ENCODE assay signal across 12 cellular contexts in genomic region chr5:134417707-134418106, GRCh38. TPM values are rescaled to one million over a fixed set of nuclear protein-coding genes. Genes with fewer than 3 reads are reported as not detected.
DNase-seq lines count a peak whose midpoint lies in the region; ATAC-seq and TF ChIP-seq lines count a peak whose summit lies in the region.
"Had no signal": no experiment of that assay in that cellular context is flagged by ENCODE, and none has a peak within 500 bp of the region (broad histone marks: within the 10 kb centered on the region; RNA-seq: fewer than 3 reads in every experiment).

No MANE protein-coding gene starts in this region.

- H3K4me3 ChIP-seq in Caco-2 (ENCODE audit: low read depth, low read length) = no peak overlapping the region
- no peak overlapping the region for H3K4me3 ChIP-seq in HEK293 (ENCODE audit: low read depth, low read length)
- H3K4me3 ChIP-seq in SJCRH30 = no peak overlapping the region

- H3K27me3 Mint-ChIP-seq in Caco-2 (ENCODE audit: insufficient read depth, unreplicated experiment) (no peaks in the 10 kb centered on the region), progenitor cell of endocrine pancreas (no peaks in the 10 kb centered on the region)

- H3K4me3 Mint-ChIP-seq in Caco-2 (ENCODE audit: unreplicated experiment) (no peak overlapping the region), progenitor cell of endocrine pancreas (ENCODE audit: low read depth) (no peak overlapping the region)
- H3K4me3 Mint-ChIP-seq: CD14-positive monocyte; CD8-positive, alpha-beta T cell; H9 had no signal

- CTCF ChIA-PET in Caco-2 (lab: Charles Lee) (interaction anchor here (0.6 to 1.0 kb wide), 2 partner anchors 11 to 156 kb away, joined by 3 read pairs; no protein-coding TSS in a partner anchor), HEK293 (lab: Yijun Ruan, JAX) (interaction anchor here (0.7 to 1.0 kb wide), 3 partner anchors 15 to 161 kb away, joined by 4 to 5 read pairs (median 4); no protein-coding TSS in a partner anchor)

- peaks cover 21% of the 10 kb centered on the region for H3K9me3 ChIP-seq in Caco-2
- no peaks in the 10 kb centered on the region for H3K9me3 ChIP-seq in HEK293 (ENCODE audit: control insufficient read depth, insufficient read depth, low read depth, low read length)
- H3K9me3 ChIP-seq in SJCRH30 (replicated peaks) = no peaks in the 10 kb centered on the region

- H3K27ac ChIP-seq in HEK293 (ENCODE audit: extremely low read depth, low read depth, low read length) = no peak overlapping the region
- no peak overlapping the region for H3K27ac ChIP-seq in SJCRH30

- no TSS peak for BruUV-seq in Caco-2 (replicated peaks; lab: Mats Ljungman, UMichigan)

- TF ChIP-seq CTCF in Caco-2 (IDR thresholded peaks at IDR 0.05; ENCODE audit: insufficient read depth in 1 of 2, low read depth in 1 of 2, low read length in 1 of 2, severe bottlenecking in 1 of 2, unreplicated experiment in 1 of 2) = no peak
- TF ChIP-seq CTCF in HEK293 (tag by site-specific recombination; IDR thresholded peaks at IDR 0.05) = no peak
- no peak for TF ChIP-seq CTCF in progenitor cell of endocrine pancreas (IDR thresholded peaks at IDR 0.05; ENCODE audit: unreplicated experiment)

- peaks cover 11% of the 10 kb centered on the region for H3K36me3 Mint-ChIP-seq in Caco-2 (ENCODE audit: insufficient read depth, unreplicated experiment)
- H3K36me3 Mint-ChIP-seq in progenitor cell of endocrine pancreas (ENCODE audit: insufficient read depth) = peaks cover 1% of the 10 kb centered on the region
- H3K36me3 Mint-ChIP-seq: CD8-positive, alpha-beta T cell had no signal

- intact Hi-C loops in Caco-2 (cut with micrococcal nuclease; ENCODE audit: unreplicated experiment) = no loop called here

- no peak for DNase-seq in Caco-2
- no peak for DNase-seq in left lobe of liver (ENCODE audit: low spot score)
- no peak for DNase-seq in progenitor cell of endocrine pancreas (ENCODE audit: low spot score, unreplicated experiment)
- no peak for DNase-seq in NCI-H128 (lab: John Stamatoyannopoulos, UW; ENCODE audit: unreplicated experiment)
- DNase-seq in SJCRH30 = no peak
- DNase-seq in NCI-H774 (lab: John Stamatoyannopoulos, UW) = no peak
- DNase-seq: CD8-positive, alpha-beta T cell; COR-L47; GOT3; H9 had no signal

- POLR2A ChIA-PET in Caco-2 (lab: Charles Lee) (interaction anchor here (0.7 kb wide), 1 partner anchor 428 kb away, joined by 4 read pairs; no protein-coding TSS in a partner anchor), HEK293 (lab: Yijun Ruan, JAX) (no interaction called here)

- peak overlapping the region; percentile 84 for H3K27ac Mint-ChIP-seq in Caco-2 (ENCODE audit: unreplicated experiment)
- peak overlapping the region; percentile 80 for H3K27ac Mint-ChIP-seq in progenitor cell of endocrine pancreas
- H3K27ac Mint-ChIP-seq: CD8-positive, alpha-beta T cell; H9 had no signal

- H3K9me3 Mint-ChIP-seq in Caco-2 (ENCODE audit: unreplicated experiment) = peaks cover 11% of the 10 kb centered on the region
- no peaks in the 10 kb centered on the region for H3K9me3 Mint-ChIP-seq in progenitor cell of endocrine pancreas (ENCODE audit: low read depth)
- H3K9me3 Mint-ChIP-seq: CD8-positive, alpha-beta T cell had no signal

- H3K27me3 ChIP-seq in Caco-2 (replicated peaks; ENCODE audit: control insufficient read depth, insufficient read depth, low read length) = no peaks in the 10 kb centered on the region
- no peaks in the 10 kb centered on the region for H3K27me3 ChIP-seq in SJCRH30

- H3K4me1 Mint-ChIP-seq in Caco-2 (ENCODE audit: low read depth, unreplicated experiment) (peaks cover 17% of the 10 kb centered on the region), progenitor cell of endocrine pancreas (ENCODE audit: low read depth) (peaks cover 30% of the 10 kb centered on the region)

- H3K4me1 ChIP-seq in Caco-2 = peaks cover 59% of the 10 kb centered on the region
- H3K4me1 ChIP-seq in HEK293 (ENCODE audit: control insufficient read depth, insufficient read depth, low read length) = no peaks in the 10 kb centered on the region
- no peaks in the 10 kb centered on the region; the same call in 1 of the 2 replicates for H3K4me1 ChIP-seq in SJCRH30

- ATAC-seq in left lobe of liver = peak; percentile 22
- ATAC-seq: CD8-positive, alpha-beta T cell had no signal

- no peaks in the 10 kb centered on the region for H3K36me3 ChIP-seq in Caco-2 (ENCODE audit: control insufficient read depth, insufficient read depth, low read length)
- H3K36me3 ChIP-seq in HEK293 (ENCODE audit: control insufficient read depth in 2 of 2, insufficient read depth in 1 of 2, low read length in 2 of 2) = no peaks in the 10 kb centered on the region
- no peaks in the 10 kb centered on the region for H3K36me3 ChIP-seq in SJCRH30

TF ChIP-seq in HEK293, 187 proteins besides CTCF, POLR2A, EP300 and RAD21:
- no peak for TF ChIP-seq ZNF692 (tag by site-specific recombination; IDR thresholded peaks at IDR 0.05)
- TF ChIP-seq SCRT2 (tag by site-specific recombination; IDR thresholded peaks at IDR 0.05) = no peak
- no peak for TF ChIP-seq ZEB2 (tag by site-specific recombination; IDR thresholded peaks at IDR 0.05)
- TF ChIP-seq EGR2 (tag by site-specific recombination; IDR thresholded peaks at IDR 0.05; ENCODE audit: low read depth) = no peak
- TF ChIP-seq ZNF704 (tag by site-specific recombination; IDR thresholded peaks at IDR 0.05) = no peak
- peak; percentile 67; the same call in 1 of the 2 replicates for TF ChIP-seq ZNF664 (tag by site-specific recombination; IDR thresholded peaks at IDR 0.05)
- TF ChIP-seq ZNF747 (tag by site-specific recombination; IDR thresholded peaks at IDR 0.05) = no peak
- no peak for TF ChIP-seq ZSCAN30 (tag by site-specific recombination; IDR thresholded peaks at IDR 0.05)
- no peak for TF ChIP-seq ZNF324 (tag by site-specific recombination; IDR thresholded peaks at IDR 0.05)

RNA-seq across cellular contexts. Expression of gene CDKN2AIPNL, which starts 6.0 kb away (rescaled TPM):
- total RNA-seq in Caco-2 (2022) = 49.8 and 53.2 TPM in 2 replicates
- total RNA-seq in left lobe of liver = 9.9 TPM
- total RNA-seq in progenitor cell of endocrine pancreas = 28.3 and 29.0 TPM in 2 replicates
- 51.3 and 62.4 TPM in 2 replicates for total RNA-seq in SJCRH30 (2014; rRNA removed; shearing (Covaris generic))

RNA-seq across cellular contexts. Expression of gene UBE2B, which starts 46.3 kb away (rescaled TPM):
- total RNA-seq in Caco-2 (2022) (76.1 and 78.9 TPM in 2 replicates), left lobe of liver (26.6 TPM), progenitor cell of endocrine pancreas (80.0 and 81.3 TPM in 2 replicates)
- 49.4 and 53.3 TPM in 2 replicates for total RNA-seq in SJCRH30 (2014; rRNA removed; shearing (Covaris generic))

RNA-seq across cellular contexts. Expression of gene CDKL3, which starts 50.7 kb away (rescaled TPM):
- 1.8 and 2.0 TPM in 2 replicates for total RNA-seq in Caco-2 (2022)
- 1.2 TPM for total RNA-seq in left lobe of liver
- 3.0 and 6.1 TPM in 2 replicates for total RNA-seq in progenitor cell of endocrine pancreas
- 1.4 and 2.5 TPM in 2 replicates for total RNA-seq in SJCRH30 (2014; rRNA removed; shearing (Covaris generic))
